ENCODE assay signal across 17 cellular contexts in the genomic region with DNA sequence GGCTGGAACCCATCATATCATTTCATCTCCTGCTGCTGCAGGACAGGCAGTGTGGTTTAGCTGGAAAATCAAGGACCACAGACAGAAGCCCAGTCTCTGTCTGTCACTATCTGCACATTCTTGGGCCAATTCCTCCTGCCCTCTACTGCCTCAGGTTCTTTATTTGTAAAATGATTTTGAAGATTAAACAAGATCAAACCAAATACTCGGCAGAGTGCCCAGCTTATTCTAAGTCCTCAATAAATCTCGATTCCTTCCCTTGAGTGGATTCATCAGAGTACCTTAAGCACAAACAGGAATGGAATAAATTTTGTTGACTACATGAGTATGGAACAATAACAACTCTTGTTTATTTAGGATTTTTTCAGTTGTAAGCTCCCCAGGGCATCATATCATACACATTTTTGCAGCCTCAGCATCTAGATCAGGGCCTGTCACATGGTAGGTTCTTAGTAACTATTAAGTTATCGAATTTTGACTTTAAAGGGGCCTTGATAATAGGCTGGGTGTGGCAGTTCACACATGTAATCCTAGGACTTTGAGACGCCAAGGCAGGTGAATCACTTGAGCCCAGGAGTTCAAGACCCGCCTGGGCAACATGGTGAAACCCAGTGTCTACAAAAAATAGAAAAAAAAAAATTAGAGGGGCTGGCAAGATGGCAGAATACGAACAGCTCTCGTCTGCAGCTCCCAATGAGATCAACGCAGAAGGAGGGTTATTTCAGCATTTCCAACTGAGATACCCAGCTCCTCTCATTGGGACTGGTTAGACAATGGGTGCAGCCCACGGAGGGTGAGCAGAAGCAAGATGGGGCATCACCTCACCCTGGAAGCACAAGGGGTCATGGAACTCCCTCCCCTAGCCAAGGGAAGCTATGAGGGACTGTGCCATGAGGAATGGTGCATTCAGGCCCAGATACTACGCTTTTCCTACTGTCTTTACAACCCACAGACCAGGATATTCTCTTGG.
"Had no signal": no experiment of that assay in that cellular context is flagged by ENCODE, and none has a peak within 500 bp of the region (broad histone marks: within the 10 kb centered on the region; RNA-seq: fewer than 3 reads in every experiment).

No MANE protein-coding gene starts in this region.

- H3K9me3 ChIP-seq: adrenal gland, left lung, psoas muscle, upper lobe of left lung had no signal

- H3K27ac ChIP-seq: left lung, psoas muscle had no signal

- H3K36me3 ChIP-seq: adrenal gland, heart right ventricle, left lung, upper lobe of left lung had no signal

- DNase-seq: activated CD8-positive, alpha-beta T cell treated with anti-CD3 and anti-CD28 coated beads, Interleukin-2, amount 10 ng/mL, durations not matched to agents 7 days and 5 days; foreskin melanocyte; heart right ventricle; occipital lobe; psoas muscle; stimulated activated CD4-positive, alpha-beta T cell treated with anti-CD3 and anti-CD28 coated beads, Interleukin-4, amount 100 ng/mL, for 1 hour; SW 1271 had no signal

- H3K4me1 ChIP-seq: left lung, psoas muscle, upper lobe of left lung had no signal

- ATAC-seq: activated CD8-positive, alpha-beta T cell treated with anti-CD3 and anti-CD28 coated beads, Interleukin-2, amount 10 ng/mL, durations not matched to agents 7 days and 5 days; heart right ventricle had no signal

- H3K4me3 ChIP-seq: adrenal gland, heart right ventricle, left lung, psoas muscle, upper lobe of left lung had no signal

- H3K36me3 Mint-ChIP-seq: memory B cell had no signal

- FAIRE-seq: colon, islet of Langerhans had no signal

- H3K4me3 Mint-ChIP-seq: activated CD4-positive, alpha-beta T cell treated with anti-CD3 and anti-CD28 coated beads for 36 hours; activated CD8-positive, alpha-beta T cell treated with anti-CD3 and anti-CD28 coated beads, Interleukin-2, amount 10 ng/mL, durations not matched to agents 7 days and 5 days; activated naive CD4-positive, alpha-beta T cell treated with anti-CD3 and anti-CD28 coated beads for 36 hours; activated T-helper 1 cell treated with anti-CD3 and anti-CD28 coated beads, Interleukin-12 subunit alpha, Interleukin-12 subunit beta, Interleukin-2, Interleukin-4 antibody, amounts not matched to agents 30 ng/mL and 10 ng/mL and 1 ng/mL, durations not matched to agents 14 hours and 24 hours and 36 hours; memory B cell; nephron had no signal

- H3K9me3 Mint-ChIP-seq: activated naive CD4-positive, alpha-beta T cell treated with anti-CD3 and anti-CD28 coated beads for 36 hours had no signal

- H3K27ac Mint-ChIP-seq: activated CD4-positive, alpha-beta T cell treated with anti-CD3 and anti-CD28 coated beads for 36 hours; activated CD8-positive, alpha-beta T cell treated with anti-CD3 and anti-CD28 coated beads, Interleukin-2, amount 10 ng/mL, durations not matched to agents 7 days and 5 days; activated naive CD4-positive, alpha-beta T cell treated with anti-CD3 and anti-CD28 coated beads for 36 hours; memory B cell; nephron had no signal

- H3K27me3 ChIP-seq: adrenal gland, heart right ventricle, left lung, upper lobe of left lung had no signal

- H3K4me1 Mint-ChIP-seq: memory B cell, nephron had no signal
